In the genomic region with DNA sequence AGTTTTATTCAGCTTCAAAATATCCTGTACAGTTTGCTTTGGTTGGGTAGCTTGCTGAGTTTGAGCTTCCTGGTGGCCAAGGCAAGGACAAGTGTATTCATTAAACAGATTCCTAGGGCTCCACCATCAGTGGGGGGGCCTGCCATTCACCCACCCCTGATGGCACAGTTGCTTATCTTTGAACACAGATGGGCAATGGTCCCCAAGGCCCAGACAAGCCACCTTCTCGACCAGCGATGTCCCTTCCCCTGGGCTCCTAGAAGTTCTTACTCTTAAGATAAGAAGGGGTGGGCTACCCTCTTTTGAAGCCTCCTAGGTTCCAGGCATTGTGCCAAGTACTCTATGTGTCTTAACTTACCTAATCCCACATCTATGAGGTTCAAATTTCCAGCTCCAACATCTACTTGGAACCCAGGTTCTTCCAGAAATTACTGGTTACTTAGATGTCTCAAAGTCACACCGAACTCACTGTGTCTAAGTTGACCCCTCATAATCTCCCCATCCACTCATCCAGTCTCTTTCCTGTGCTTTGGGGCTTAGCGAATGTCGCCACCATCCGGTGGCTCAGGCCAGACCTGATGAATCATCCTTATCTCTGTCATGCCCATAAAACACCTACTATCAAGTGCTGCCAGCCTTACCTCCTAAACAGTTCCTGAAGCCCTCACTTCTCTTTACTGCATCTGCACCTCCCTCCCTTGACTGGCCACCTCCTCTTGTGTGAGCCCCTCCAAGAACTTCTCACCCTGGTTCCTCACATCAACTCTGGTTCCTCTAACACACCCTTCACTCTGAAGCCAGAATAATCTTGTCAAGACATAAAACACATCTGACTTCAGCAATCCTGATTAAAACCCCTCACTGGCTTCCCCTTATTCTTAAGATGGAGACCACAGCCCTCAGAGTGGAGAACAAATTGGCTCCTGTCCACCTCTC, we compare ENCODE assay signal across 9 cellular contexts. TPM values are rescaled to one million over a fixed set of nuclear protein-coding genes. Genes with fewer than 3 reads are reported as not detected.
A peak's percentile ranks its signal among the peaks of the same experiment; 100 is the strongest.
DNase-seq lines count a peak whose midpoint lies in the region; ATAC-seq, FAIRE-seq and TF ChIP-seq lines count a peak whose summit lies in the region.
"Had no signal": no experiment of that assay in that cellular context is flagged by ENCODE, and none has a peak within 500 bp of the region (broad histone marks: within the 10 kb centered on the region; RNA-seq: fewer than 3 reads in every experiment).

No MANE protein-coding gene starts in this region.

- peaks cover 49% of the 10 kb centered on the region for H3K27me3 Mint-ChIP-seq in nephron progenitor cell (ENCODE audit: low read depth, poor library complexity)
- H3K27me3 Mint-ChIP-seq in stimulated activated memory B cell treated with anti-CD40 and anti-IgM and Interleukin-4, amounts not matched to agents 10 μg/mL and 1 μg/mL and 100 μg/mL, for 72 hours: peaks cover 33% of the 10 kb centered on the region

- no peaks in the 10 kb centered on the region for H3K36me3 ChIP-seq in bronchial epithelial cell (ENCODE audit: control insufficient read depth, insufficient read depth, low read length)

- no peaks in the 10 kb centered on the region for H3K36me3 Mint-ChIP-seq in nephron progenitor cell (ENCODE audit: low read depth)
- no peaks in the 10 kb centered on the region for H3K36me3 Mint-ChIP-seq in stimulated activated memory B cell treated with anti-CD40 and anti-IgM and Interleukin-4, amounts not matched to agents 10 μg/mL and 1 μg/mL and 100 μg/mL, for 72 hours

- no peak for FAIRE-seq in bronchial epithelial cell (lab: Jason Lieb, UNC)

- no peak for ATAC-seq in GM19455 (IDR thresholded peaks at IDR 0.05; ENCODE audit: unreplicated experiment)
- no peak for ATAC-seq in stimulated activated memory B cell treated with anti-CD40 and anti-IgM and Interleukin-4, amounts not matched to agents 10 μg/mL and 1 μg/mL and 100 μg/mL, for 72 hours

- H3K4me1 Mint-ChIP-seq in nephron progenitor cell: no peaks in the 10 kb centered on the region
- H3K4me1 Mint-ChIP-seq in stimulated activated memory B cell treated with anti-CD40 and anti-IgM and Interleukin-4, amounts not matched to agents 10 μg/mL and 1 μg/mL and 100 μg/mL, for 72 hours: no peaks in the 10 kb centered on the region

- no peaks in the 10 kb centered on the region for H3K9me3 Mint-ChIP-seq in nephron progenitor cell
- peaks cover 2% of the 10 kb centered on the region for H3K9me3 Mint-ChIP-seq in stimulated activated memory B cell treated with anti-CD40 and anti-IgM and Interleukin-4, amounts not matched to agents 10 μg/mL and 1 μg/mL and 100 μg/mL, for 72 hours

- H3K27me3 ChIP-seq in bronchial epithelial cell (ENCODE audit: control insufficient read depth, insufficient read depth, low read length): no peaks in the 10 kb centered on the region

- H3K4me3 Mint-ChIP-seq in nephron progenitor cell: no peak overlapping the region
- no peak overlapping the region for H3K4me3 Mint-ChIP-seq in stimulated activated memory B cell treated with anti-CD40 and anti-IgM and Interleukin-4, amounts not matched to agents 10 μg/mL and 1 μg/mL and 100 μg/mL, for 72 hours

- DNase-seq in NCI-H1092 treated with DMSO at 0.1 percent for 48 hours (lab: John Stamatoyannopoulos, UW) (peak; percentile 23), NCI-H1092 (lab: John Stamatoyannopoulos, UW) (no peak), NB4 (ENCODE audit: low read depth) (peak; percentile 20), bronchial epithelial cell (ENCODE audit: low read depth) (peak; percentile 9), renal cortical epithelial cell (ENCODE audit: low read depth) (peak; percentile 9), nephron progenitor cell (no peak)
- DNase-seq: NCI-H69 had no signal

- TF ChIP-seq CTCF in NB4 (IDR thresholded peaks at IDR 0.05; ENCODE audit: low read depth, low read length): peak; percentile 45
- TF ChIP-seq CTCF in bronchial epithelial cell (IDR thresholded peaks at IDR 0.05; ENCODE audit: insufficient read depth, low read length, severe bottlenecking): peak; percentile 15
- no peak for TF ChIP-seq CTCF in nephron progenitor cell (IDR thresholded peaks at IDR 0.05)

- no peak for TF ChIP-seq POLR2A in NB4 (IDR thresholded peaks at IDR 0.05; ENCODE audit: extremely low read depth, insufficient read length)

- no peak overlapping the region for H3K27ac Mint-ChIP-seq in nephron progenitor cell
- H3K27ac Mint-ChIP-seq in stimulated activated memory B cell treated with anti-CD40 and anti-IgM and Interleukin-4, amounts not matched to agents 10 μg/mL and 1 μg/mL and 100 μg/mL, for 72 hours: no peak overlapping the region

- H3K4me3 ChIP-seq in NB4 (ENCODE audit: low read depth, low read length): no peak overlapping the region
- no peak overlapping the region for H3K4me3 ChIP-seq in bronchial epithelial cell (ENCODE audit: low read depth, low read length)

RNA-seq across cellular contexts. Expression of gene KLHDC7A, which starts 50.1 kb away (rescaled TPM):
- total RNA-seq in bronchial epithelial cell (under 0.01 and 0.51 TPM in 2 replicates), renal cortical epithelial cell (5.2 and 28.3 TPM in 2 replicates)

Comparison
In these comparisons a context has a peak if more than half of its experiments do, and no peak if none do; other contexts are left out.
1. DNase-seq: peak in NCI-H1092 treated with DMSO at 0.1 percent for 48 hours (single experiment), NB4 (single experiment), bronchial epithelial cell (single experiment) and renal cortical epithelial cell (single experiment); none in NCI-H1092 (single experiment) and nephron progenitor cell (single experiment).